In genomic region chr5:143554918-143555477, GRCh38 we compare ENCODE assay signal across 1 cellular context.
TF ChIP-seq lines count a peak whose summit lies in the region.

No MANE protein-coding gene starts in this region.

TF ChIP-seq in HepG2, 621 proteins besides CTCF, POLR2A, EP300 and RAD21 (continued from another document and continues in another):
- TF ChIP-seq ZSCAN12 (CRISPR knock-in tag; IDR thresholded peaks at IDR 0.05), result no peak
- no peak for TF ChIP-seq SP1 (IDR thresholded peaks at IDR 0.05)
- TF ChIP-seq SP1 (CRISPR knock-in tag; IDR thresholded peaks at IDR 0.05), result no peak
- TF ChIP-seq ZNF382 (CRISPR knock-in tag; IDR thresholded peaks at IDR 0.05; ENCODE audit: borderline replicate concordance), result no peak
- TF ChIP-seq ZFP36L2 (CRISPR knock-in tag; IDR thresholded peaks at IDR 0.05), result 0 out of 2 replicates have a peak, but pooled peaks have one; percentile 49
- no peak for TF ChIP-seq ZNF883 (CRISPR knock-in tag; IDR thresholded peaks at IDR 0.05; ENCODE audit: not compliant biosample characterization)
- no peak for TF ChIP-seq ZNF746 (CRISPR knock-in tag; IDR thresholded peaks at IDR 0.05)
- TF ChIP-seq KDM6A (CRISPR knock-in tag; IDR thresholded peaks at IDR 0.05; ENCODE audit: low read depth), result peak; percentile 80
- TF ChIP-seq KDM3A (CRISPR knock-in tag; IDR thresholded peaks at IDR 0.05; ENCODE audit: low read depth), result peak; percentile 90
- 0 out of 2 replicates have a peak, but pooled peaks have one; percentile 27 for TF ChIP-seq RFX3 (CRISPR knock-in tag; IDR thresholded peaks at IDR 0.05)
- no peak for TF ChIP-seq ZNF180 (CRISPR knock-in tag; IDR thresholded peaks at IDR 0.05; ENCODE audit: borderline replicate concordance, low read depth)
- no peak for TF ChIP-seq ZNF468 (CRISPR knock-in tag; IDR thresholded peaks at IDR 0.05)
- TF ChIP-seq HOXA5 (CRISPR knock-in tag; IDR thresholded peaks at IDR 0.05), result peak; percentile 89; the same call in 1 of the 2 replicates
- TF ChIP-seq MIER2 (CRISPR knock-in tag; IDR thresholded peaks at IDR 0.05), result peak; percentile 73; the same call in 1 of the 2 replicates
- peak; percentile 50; the same call in 1 of the 2 replicates for TF ChIP-seq ARNTL (CRISPR knock-in tag; IDR thresholded peaks at IDR 0.05)
- 0 out of 2 replicates have a peak, but pooled peaks have one; percentile 21 for TF ChIP-seq MAFF (IDR thresholded peaks at IDR 0.05; ENCODE audit: low read depth, low read length)
- no peak for TF ChIP-seq YY1 (IDR thresholded peaks at IDR 0.05; ENCODE audit: insufficient read depth, insufficient replicate concordance, low read depth, low read length)
- TF ChIP-seq ARID5B (CRISPR knock-in tag; IDR thresholded peaks at IDR 0.05), result peak; percentile 100
- peak; percentile 88; the same call in 1 of the 2 replicates for TF ChIP-seq GATA4 (IDR thresholded peaks at IDR 0.05; ENCODE audit: borderline replicate concordance, low read depth)
- TF ChIP-seq TARDBP (CRISPR knock-in tag; IDR thresholded peaks at IDR 0.05), result peak; percentile 88; the same call in 1 of the 2 replicates
- TF ChIP-seq HNRNPK (IDR thresholded peaks at IDR 0.05; ENCODE audit: low read depth, low read length, poor library complexity, severe bottlenecking), result no peak
- peak; percentile 59; the same call in 1 of the 2 replicates for TF ChIP-seq ZNF816 (CRISPR knock-in tag; IDR thresholded peaks at IDR 0.05; ENCODE audit: borderline replicate concordance)
- TF ChIP-seq KAT8 (CRISPR knock-in tag; IDR thresholded peaks at IDR 0.05), result peak; percentile 86
- peak; percentile 64; the same call in 1 of the 2 replicates for TF ChIP-seq ONECUT2 (CRISPR knock-in tag; IDR thresholded peaks at IDR 0.05)
- TF ChIP-seq ZFP90 (CRISPR knock-in tag; IDR thresholded peaks at IDR 0.05; ENCODE audit: borderline replicate concordance), result peak; percentile 99
- TF ChIP-seq ZNF773 (CRISPR knock-in tag; IDR thresholded peaks at IDR 0.05; ENCODE audit: borderline replicate concordance), result no peak
- 0 out of 2 replicates have a peak, but pooled peaks have one; percentile 67 for TF ChIP-seq ZNF670 (CRISPR knock-in tag; IDR thresholded peaks at IDR 0.05; ENCODE audit: borderline replicate concordance)
- peak; percentile 90 for TF ChIP-seq MED13 (CRISPR knock-in tag; IDR thresholded peaks at IDR 0.05)
- TF ChIP-seq, protein P1, sequence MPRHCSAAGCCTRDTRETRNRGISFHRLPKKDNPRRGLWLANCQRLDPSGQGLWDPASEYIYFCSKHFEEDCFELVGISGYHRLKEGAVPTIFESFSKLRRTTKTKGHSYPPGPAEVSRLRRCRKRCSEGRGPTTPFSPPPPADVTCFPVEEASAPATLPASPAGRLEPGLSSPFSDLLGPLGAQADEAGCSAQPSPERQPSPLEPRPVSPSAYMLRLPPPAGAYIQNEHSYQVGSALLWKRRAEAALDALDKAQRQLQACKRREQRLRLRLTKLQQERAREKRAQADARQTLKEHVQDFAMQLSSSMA (CRISPR knock-in tag; IDR thresholded peaks at IDR 0.05), result no peak
- TF ChIP-seq MEIS2 (CRISPR knock-in tag; IDR thresholded peaks at IDR 0.05), result peak; percentile 89
- peak; percentile 99 for TF ChIP-seq FOXO1 (CRISPR knock-in tag; IDR thresholded peaks at IDR 0.05)
- no peak for TF ChIP-seq ATAD3A (CRISPR knock-in tag; IDR thresholded peaks at IDR 0.05)
- no peak for TF ChIP-seq ZNF687 (CRISPR knock-in tag; IDR thresholded peaks at IDR 0.05)
- no peak for TF ChIP-seq PCBP2 (optimal IDR thresholded peaks at IDR 0.05; ENCODE audit: low read depth, low read length, poor library complexity, severe bottlenecking)
- TF ChIP-seq NFIC (IDR thresholded peaks at IDR 0.05; ENCODE audit: low read length), result peak; percentile 94
- no peak for TF ChIP-seq ZNF704 (CRISPR knock-in tag; IDR thresholded peaks at IDR 0.05; ENCODE audit: borderline replicate concordance)
- no peak for TF ChIP-seq KLF13 (CRISPR knock-in tag; IDR thresholded peaks at IDR 0.05)
- no peak for TF ChIP-seq NR1H2 (CRISPR knock-in tag; IDR thresholded peaks at IDR 0.05; ENCODE audit: borderline replicate concordance, low read depth)
- no peak for TF ChIP-seq ZNF263 (CRISPR knock-in tag; IDR thresholded peaks at IDR 0.05)
- no peak for TF ChIP-seq PHF20 (CRISPR knock-in tag; IDR thresholded peaks at IDR 0.05)
- TF ChIP-seq ZNF350 (CRISPR knock-in tag; IDR thresholded peaks at IDR 0.05; ENCODE audit: borderline replicate concordance, low read depth), result no peak
- peak; percentile 90; the same call in 1 of the 2 replicates for TF ChIP-seq ZMYM4 (CRISPR knock-in tag; IDR thresholded peaks at IDR 0.05)
- peak; percentile 99 for TF ChIP-seq ZBTB43 (CRISPR knock-in tag; conservative IDR thresholded peaks at IDR 0.05)
- no peak; the same call in 1 of the 2 replicates for TF ChIP-seq ZNF430 (CRISPR knock-in tag; IDR thresholded peaks at IDR 0.05)
- TF ChIP-seq, protein P2, sequence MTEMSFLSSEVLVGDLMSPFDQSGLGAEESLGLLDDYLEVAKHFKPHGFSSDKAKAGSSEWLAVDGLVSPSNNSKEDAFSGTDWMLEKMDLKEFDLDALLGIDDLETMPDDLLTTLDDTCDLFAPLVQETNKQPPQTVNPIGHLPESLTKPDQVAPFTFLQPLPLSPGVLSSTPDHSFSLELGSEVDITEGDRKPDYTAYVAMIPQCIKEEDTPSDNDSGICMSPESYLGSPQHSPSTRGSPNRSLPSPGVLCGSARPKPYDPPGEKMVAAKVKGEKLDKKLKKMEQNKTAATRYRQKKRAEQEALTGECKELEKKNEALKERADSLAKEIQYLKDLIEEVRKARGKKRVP (CRISPR knock-in tag; IDR thresholded peaks at IDR 0.05), result peak; percentile 75 to 99; a peak in 3 of 4 replicates
- TF ChIP-seq ZBTB42 (CRISPR knock-in tag; IDR thresholded peaks at IDR 0.05), result no peak
- TF ChIP-seq MYPOP (CRISPR knock-in tag; IDR thresholded peaks at IDR 0.05), result peak; percentile 73; the same call in 1 of the 2 replicates
- TF ChIP-seq ZNF724P (CRISPR knock-in tag; IDR thresholded peaks at IDR 0.05; ENCODE audit: borderline replicate concordance), result no peak
- TF ChIP-seq ZNF768 (CRISPR knock-in tag; IDR thresholded peaks at IDR 0.05), result no peak
- TF ChIP-seq ZBTB49 (CRISPR knock-in tag; IDR thresholded peaks at IDR 0.05; ENCODE audit: borderline replicate concordance), result no peak
- no peak for TF ChIP-seq THAP8 (CRISPR knock-in tag; IDR thresholded peaks at IDR 0.05; ENCODE audit: borderline replicate concordance)
- peak; percentile 91 for TF ChIP-seq HMG20B (CRISPR knock-in tag; conservative IDR thresholded peaks at IDR 0.05)
- no peak for TF ChIP-seq ZNF607 (CRISPR knock-in tag; IDR thresholded peaks at IDR 0.05; ENCODE audit: borderline replicate concordance)
- TF ChIP-seq ZSCAN9 (CRISPR knock-in tag; IDR thresholded peaks at IDR 0.05; ENCODE audit: borderline replicate concordance), result peak; percentile 92
- peak; percentile 85; the same call in 1 of the 2 replicates for TF ChIP-seq KLF11 (CRISPR knock-in tag; IDR thresholded peaks at IDR 0.05)
- peak; percentile 78 for TF ChIP-seq PITX1 (CRISPR knock-in tag; IDR thresholded peaks at IDR 0.05)
- peak; percentile 75; the same call in 1 of the 2 replicates for TF ChIP-seq FOSL1 (CRISPR knock-in tag; IDR thresholded peaks at IDR 0.05; ENCODE audit: borderline replicate concordance)
